In the genomic region with DNA sequence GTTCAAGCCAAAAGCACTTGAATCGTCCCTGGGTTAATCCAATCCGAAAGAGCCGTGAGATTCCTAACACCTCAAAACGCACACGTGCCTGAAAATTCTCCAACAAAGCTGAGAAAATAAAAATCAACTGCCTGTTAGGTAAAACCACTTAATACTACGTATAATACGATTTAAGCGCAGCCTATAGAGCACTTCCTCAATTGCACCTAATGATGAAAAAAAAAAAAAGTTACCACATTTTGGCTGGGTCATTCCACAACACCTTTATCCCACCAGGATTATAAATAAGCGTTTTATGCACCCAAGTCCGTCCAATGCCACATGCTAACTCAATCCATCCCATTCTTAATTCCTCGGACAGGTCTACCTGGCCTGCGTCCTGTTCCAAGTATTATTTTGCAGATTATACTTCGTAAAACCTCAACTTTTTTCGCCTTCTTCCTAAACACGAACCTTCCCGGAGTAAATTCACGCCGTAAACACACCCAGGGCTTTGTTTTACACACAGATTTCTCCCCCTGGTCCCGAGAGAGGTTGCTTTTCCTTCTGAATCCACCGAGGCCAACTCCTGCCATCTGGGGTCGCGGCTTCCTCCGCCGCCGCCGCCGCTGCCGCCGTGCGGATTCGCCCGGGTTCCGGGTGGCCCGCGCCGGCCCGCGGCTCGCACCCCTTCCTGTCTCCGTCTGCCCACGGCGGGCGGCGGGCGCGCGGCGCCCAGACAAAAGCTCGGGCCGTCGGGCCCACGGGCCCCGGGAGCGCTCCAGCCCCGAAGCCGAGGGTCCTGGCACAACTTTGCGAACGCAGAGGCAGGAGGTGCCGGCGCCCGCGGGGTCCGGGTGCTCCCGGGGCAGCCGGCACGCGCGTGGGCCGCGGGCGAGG, we compare ENCODE assay signal across 8 cellular contexts.
DNase-seq lines count a peak whose midpoint lies in the region; ATAC-seq and TF ChIP-seq lines count a peak whose summit lies in the region.

No MANE protein-coding gene starts in this region.

- no peak for TF ChIP-seq CTCF in heart left ventricle (IDR thresholded peaks at IDR 0.05)

- H3K9me3 ChIP-seq in heart left ventricle (no peaks in the 10 kb centered on the region), iPS-18c (ENCODE audit: control insufficient read depth, insufficient read depth, low read length) (no peaks in the 10 kb centered on the region)

- H3K9me3 Mint-ChIP-seq in activated naive CD4-positive, alpha-beta T cell treated with anti-CD3 and anti-CD28 coated beads, Interleukin-2, amount 50 U/mL, for 72 hours = no peaks in the 10 kb centered on the region

- H3K4me1 ChIP-seq in heart left ventricle = peaks cover 0 to 33% (median 15%) of the 10 kb centered on the region in 12 donors

- H3K36me3 Mint-ChIP-seq in activated naive CD4-positive, alpha-beta T cell treated with anti-CD3 and anti-CD28 coated beads, Interleukin-2, amount 50 U/mL, for 72 hours = peaks cover 7 to 9% of the 10 kb centered on the region in 2 donors

- 13 to 26% (median 16%) methylated on average over 41 to 71 of the region's 71 CpGs for WGBS in heart left ventricle, 4 donors

- TF ChIP-seq POLR2A in heart left ventricle (IDR thresholded peaks at IDR 0.05) = no peak

- H3K4me3 ChIP-seq in heart left ventricle (peak overlapping the region; percentile 32 to 89 (median 58)), iPS-18c (ENCODE audit: insufficient read depth, low read depth, low read length) (peak overlapping the region; percentile 49)

- H3K27me3 ChIP-seq in heart left ventricle = no peaks in the 10 kb centered on the region

- peaks cover 0 to 6% (median 0%) of the 10 kb centered on the region in 9 donors for H3K36me3 ChIP-seq in heart left ventricle

- intact Hi-C loops in heart left ventricle (cut with DNase I) (no loop called here), cardiac septum (cut with DNase I) (no loop called here)

- peak overlapping the region in 6 of 12 donors; percentile 26 to 76 (median 41) for H3K27ac ChIP-seq in heart left ventricle

- peak overlapping the region; percentile 89 for H3K27ac Mint-ChIP-seq in activated naive CD4-positive, alpha-beta T cell treated with anti-CD3 and anti-CD28 coated beads, Interleukin-2, amount 50 U/mL, for 72 hours

- DNase-seq in heart left ventricle (peak in 3 of 5 donors; percentile 31 to 77 (median 53)), cardiac septum (ENCODE audit: low spot score) (no peak), RPMI7951 (ENCODE audit: low read depth) (peak; percentile 26), cerebellar nuclear complex (lab: John Stamatoyannopoulos, UW) (no peak)
- peak in 1 of 2 donors; percentile 57 for DNase-seq in activated naive CD4-positive, alpha-beta T cell treated with anti-CD3 and anti-CD28 coated beads, Interleukin-2, amount 50 U/mL, for 72 hours (ENCODE audit: low spot score in 2 of 2)
- DNase-seq in stimulated activated CD4-positive, alpha-beta T cell treated with anti-CD3 and anti-CD28 coated beads, Interleukin-2, amount 100 ng/mL, for 4 hours (ENCODE audit: low read depth) = peak; percentile 21

- ATAC-seq in heart left ventricle (no peak), HG03064 (IDR thresholded peaks at IDR 0.05; ENCODE audit: low read depth, unreplicated experiment) (peak; percentile 12)
- no peak for ATAC-seq in activated naive CD4-positive, alpha-beta T cell treated with anti-CD3 and anti-CD28 coated beads, Interleukin-2, amount 50 U/mL, for 72 hours

Comparison
In these comparisons a context has a peak if more than half of its experiments do, and no peak if none do; other contexts are left out.
1. DNase-seq: peak in heart left ventricle (3 of 5), RPMI7951 (single experiment) and stimulated activated CD4-positive, alpha-beta T cell treated with anti-CD3 and anti-CD28 coated beads, Interleukin-2, amount 100 ng/mL, for 4 hours (single experiment); none in cardiac septum (single experiment) and cerebellar nuclear complex (0 of 2).